ENCODE assay signal across 31 cellular contexts in the genomic region with DNA sequence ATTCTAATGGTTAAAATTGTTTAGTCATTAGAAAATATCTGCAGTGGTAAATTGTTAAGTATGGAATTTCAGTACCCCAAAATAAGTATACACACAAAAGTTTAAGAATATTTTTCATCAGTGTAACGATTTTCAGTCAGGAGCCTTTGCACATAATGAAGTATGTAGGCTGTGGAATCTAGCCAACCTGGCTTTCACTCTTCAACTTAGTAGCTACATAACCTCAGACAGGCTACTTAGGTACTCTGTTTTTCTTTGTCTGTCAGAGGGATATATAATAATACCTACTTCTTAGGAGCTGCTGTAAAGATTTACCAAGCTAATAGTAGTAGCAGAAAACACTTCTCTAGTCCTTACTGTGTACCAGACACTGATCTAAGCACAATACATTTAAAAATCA.
"Had no signal": no experiment of that assay in that cellular context is flagged by ENCODE, and none has a peak within 500 bp of the region (broad histone marks: within the 10 kb centered on the region; RNA-seq: fewer than 3 reads in every experiment).

No MANE protein-coding gene starts in this region.

- H3K27me3 ChIP-seq: ascending aorta, brain microvascular endothelial cell, MG63, Peyer's patch, SJCRH30 had no signal

- H3K36me3 ChIP-seq: brain microvascular endothelial cell, Peyer's patch had no signal

- H3K27ac ChIP-seq: ascending aorta, brain microvascular endothelial cell, Peyer's patch, RWPE1, SJCRH30, SK-N-MC had no signal

- H3K4me3 Mint-ChIP-seq: activated CD4-positive, alpha-beta T cell treated with anti-CD3 and anti-CD28 coated beads, Interleukin-2, amount 10 ng/mL, durations not matched to agents 24 days and 14 days; activated CD8-positive, alpha-beta T cell treated with anti-CD3 and anti-CD28 coated beads for 36 hours; activated naive CD8-positive, alpha-beta T cell treated with anti-CD3 and anti-CD28 coated beads for 36 hours; activated T-cell treated with anti-CD3 and anti-CD28 coated beads, Interleukin-2, amount 50 U/mL, for 72 hours; activated T-helper 17 cell treated with anti-CD3 and anti-CD28 coated beads, Interleukin-2, amount 50 U/mL, for 72 hours had no signal

- H3K27ac Mint-ChIP-seq: activated CD4-positive, alpha-beta T cell treated with anti-CD3 and anti-CD28 coated beads, Interleukin-2, amount 10 ng/mL, durations not matched to agents 24 days and 14 days; activated CD8-positive, alpha-beta T cell treated with anti-CD3 and anti-CD28 coated beads for 36 hours; activated naive CD8-positive, alpha-beta T cell treated with anti-CD3 and anti-CD28 coated beads for 36 hours; activated T-cell treated with anti-CD3 and anti-CD28 coated beads, Interleukin-2, amount 50 U/mL, for 72 hours; activated T-helper 17 cell treated with anti-CD3 and anti-CD28 coated beads, Interleukin-2, amount 50 U/mL, for 72 hours had no signal

- H3K4me3 ChIP-seq: ascending aorta, MG63, Peyer's patch, SJCRH30, SK-N-MC had no signal

- DNase-seq: activated CD4-positive, alpha-beta T cell treated with anti-CD3 and anti-CD28 coated beads, Interleukin-2, amount 10 ng/mL, durations not matched to agents 24 days and 14 days; activated CD4-positive, alpha-beta T cell treated with anti-CD3 and anti-CD28 coated beads, Interleukin-2, amount 50 U/mL, for 4 hours; activated CD8-positive, alpha-beta T cell treated with anti-CD3 and anti-CD28 coated beads for 36 hours; activated effector memory CD4-positive, alpha-beta T cell treated with anti-CD3 and anti-CD28 coated beads, Interleukin-2, amount 50 U/mL, for 16 hours; activated naive CD4-positive, alpha-beta T cell; activated naive CD4-positive, alpha-beta T cell treated with anti-CD3 and anti-CD28 coated beads, Interleukin-2, amount 50 U/mL, for 16 hours; activated naive CD8-positive, alpha-beta T cell treated with anti-CD3 and anti-CD28 coated beads for 36 hours; activated T-cell treated with anti-CD3 and anti-CD28 coated beads, Interleukin-2, amount 50 U/mL, for 1 hour; activated T-cell treated with anti-CD3 and anti-CD28 coated beads, Interleukin-2, amount 50 U/mL, for 72 hours; amygdala; brain microvascular endothelial cell; central memory CD4-positive, alpha-beta T cell; Kasumi-1; KG1; MG63; NCI-H1048; NCI-H1105 treated with DMSO at 0.1 percent for 48 hours; NCI-H1436; NCI-H1694 treated with DMSO at 0.1 percent for 48 hours; NCI-H2029; NCI-H345; NCI-H524 treated with DMSO at 0.1 percent for 48 hours; PC-3; Peyer's patch; Right ventricle myocardium superior; SJCRH30; T1000 had no signal

- H3K9me3 ChIP-seq: Peyer's patch, SJCRH30 had no signal

- ATAC-seq: activated CD8-positive, alpha-beta T cell treated with anti-CD3 and anti-CD28 coated beads for 36 hours; activated T-cell treated with anti-CD3 and anti-CD28 coated beads, Interleukin-2, amount 50 U/mL, for 72 hours; activated T-helper 17 cell treated with anti-CD3 and anti-CD28 coated beads, Interleukin-2, amount 50 U/mL, for 72 hours; PC-3 had no signal

- H3K27me3 Mint-ChIP-seq: activated CD4-positive, alpha-beta T cell treated with anti-CD3 and anti-CD28 coated beads, Interleukin-2, amount 10 ng/mL, durations not matched to agents 24 days and 14 days; activated CD8-positive, alpha-beta T cell treated with anti-CD3 and anti-CD28 coated beads for 36 hours; activated naive CD8-positive, alpha-beta T cell treated with anti-CD3 and anti-CD28 coated beads for 36 hours; activated T-helper 17 cell treated with anti-CD3 and anti-CD28 coated beads, Interleukin-2, amount 50 U/mL, for 72 hours had no signal

- H3K4me1 ChIP-seq: Peyer's patch, SJCRH30 had no signal
